ENCODE assay signal across 28 cellular contexts in the genomic region with DNA sequence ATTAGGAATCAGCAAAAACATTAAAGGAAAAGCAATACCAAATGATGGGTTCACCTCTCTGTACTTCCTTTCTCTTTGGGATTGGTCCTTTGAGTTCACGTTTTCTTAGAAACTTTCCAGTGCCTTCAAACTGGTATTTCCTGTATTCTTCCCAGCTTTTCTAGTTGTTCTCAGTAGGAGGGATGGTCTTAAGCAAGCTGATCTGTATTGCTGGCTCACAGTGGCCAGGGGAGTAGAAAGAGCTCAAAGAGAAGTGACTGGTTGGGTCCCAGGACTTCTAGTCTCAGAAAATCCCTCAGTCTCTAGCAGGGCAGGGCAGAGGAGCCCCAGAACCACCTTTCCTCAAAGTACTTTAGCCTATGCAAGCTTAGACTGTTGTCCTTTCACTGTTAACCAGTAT.
"Had no signal": no experiment of that assay in that cellular context is flagged by ENCODE, and none has a peak within 500 bp of the region (broad histone marks: within the 10 kb centered on the region; RNA-seq: fewer than 3 reads in every experiment).

No MANE protein-coding gene starts in this region.

- H2AFZ ChIP-seq: hepatocyte had no signal

- H3K4me1 ChIP-seq: suprapubic skin, tibial artery had no signal

- DNase-seq: activated B cell treated with CpG ODN at 0.5 μM for 24 hours; activated CD4-positive, alpha-beta T cell treated with anti-CD3 and anti-CD28 coated beads, Interleukin-2, amount 50 U/mL, for 4 hours; activated effector memory CD4-positive, alpha-beta T cell treated with anti-CD3 and anti-CD28 coated beads, Interleukin-2, amount 50 U/mL, for 16 hours; activated naive CD4-positive, alpha-beta T cell treated with anti-CD3 and anti-CD28 coated beads, Interleukin-2, amount 10 ng/mL, durations not matched to agents 7 days and 5 days; activated naive CD8-positive, alpha-beta T cell treated with anti-CD3 and anti-CD28 coated beads, Interleukin-2, amount 10 ng/mL, durations not matched to agents 7 days and 5 days; activated T-cell treated with anti-CD3 and anti-CD28 coated beads for 4 hours; brain microvascular endothelial cell; effector memory CD8-positive, alpha-beta T cell; erythroblast; gastrocnemius medialis; glutamatergic neuron; immature natural killer cell; kidney; left colon; mammary epithelial cell; naive B cell; nucleus accumbens; stimulated activated CD4-positive, alpha-beta T cell treated with anti-CD3 and anti-CD28 coated beads, Interleukin-15, amount 100 ng/mL, for 24 hours; stimulated activated CD4-positive, alpha-beta T cell treated with anti-CD3 and anti-CD28 coated beads, Interleukin-2, amount 100 ng/mL, for 24 hours; stimulated activated naive CD4-positive, alpha-beta T cell; T-helper 2 cell; tibial artery had no signal

- H3K4me3 Mint-ChIP-seq: activated B cell treated with CpG ODN at 0.5 μM for 24 hours; activated naive CD4-positive, alpha-beta T cell treated with anti-CD3 and anti-CD28 coated beads, Interleukin-2, amount 10 ng/mL, durations not matched to agents 7 days and 5 days; activated naive CD8-positive, alpha-beta T cell treated with anti-CD3 and anti-CD28 coated beads, Interleukin-2, amount 10 ng/mL, durations not matched to agents 7 days and 5 days; activated T-helper 1 cell treated with anti-CD3 and anti-CD28 coated beads, Interleukin-12 subunit alpha, Interleukin-12 subunit beta, Interleukin-2, Interleukin-4 antibody, amounts not matched to agents 30 ng/mL and 10 ng/mL and 1 ng/mL, durations not matched to agents 14 hours and 24 hours and 36 hours; effector memory CD8-positive, alpha-beta T cell; immature natural killer cell; mesothelial cell of epicardium; naive B cell had no signal

- H3K27me3 Mint-ChIP-seq: activated B cell treated with CpG ODN at 0.5 μM for 24 hours; activated naive CD8-positive, alpha-beta T cell treated with anti-CD3 and anti-CD28 coated beads, Interleukin-2, amount 10 ng/mL, durations not matched to agents 7 days and 5 days; naive B cell had no signal

- H3K79me2 ChIP-seq: hepatocyte had no signal

- H3K36me3 Mint-ChIP-seq: mesothelial cell of epicardium, naive B cell had no signal

- H3K4me2 ChIP-seq: hepatocyte had no signal

- H3K4me1 Mint-ChIP-seq: activated B cell treated with CpG ODN at 0.5 μM for 24 hours; activated naive CD4-positive, alpha-beta T cell treated with anti-CD3 and anti-CD28 coated beads, Interleukin-2, amount 10 ng/mL, durations not matched to agents 7 days and 5 days; activated naive CD8-positive, alpha-beta T cell treated with anti-CD3 and anti-CD28 coated beads, Interleukin-2, amount 10 ng/mL, durations not matched to agents 7 days and 5 days; immature natural killer cell had no signal

- H3K27me3 ChIP-seq: brain microvascular endothelial cell, gastrocnemius medialis, hepatocyte, right atrium auricular region, suprapubic skin, tibial artery had no signal

- H3K27ac ChIP-seq: brain microvascular endothelial cell, coronary artery, gastrocnemius medialis, hepatocyte, right atrium auricular region, suprapubic skin, tibial artery had no signal

- ATAC-seq: effector memory CD8-positive, alpha-beta T cell; gastrocnemius medialis; left colon had no signal

- H3K36me3 ChIP-seq: brain microvascular endothelial cell, gastrocnemius medialis, right atrium auricular region, suprapubic skin, tibial artery had no signal

- H3K27ac Mint-ChIP-seq: activated B cell treated with CpG ODN at 0.5 μM for 24 hours; activated naive CD4-positive, alpha-beta T cell treated with anti-CD3 and anti-CD28 coated beads, Interleukin-2, amount 10 ng/mL, durations not matched to agents 7 days and 5 days; activated naive CD8-positive, alpha-beta T cell treated with anti-CD3 and anti-CD28 coated beads, Interleukin-2, amount 10 ng/mL, durations not matched to agents 7 days and 5 days; activated T-helper 1 cell treated with anti-CD3 and anti-CD28 coated beads, Interleukin-12 subunit alpha, Interleukin-12 subunit beta, Interleukin-2, Interleukin-4 antibody, amounts not matched to agents 30 ng/mL and 10 ng/mL and 1 ng/mL, durations not matched to agents 14 hours and 24 hours and 36 hours; immature natural killer cell; mesothelial cell of epicardium had no signal

- H3K4me3 ChIP-seq: coronary artery, gastrocnemius medialis, hepatocyte, right atrium auricular region, suprapubic skin, tibial artery had no signal

- H3K9me3 ChIP-seq: gastrocnemius medialis, suprapubic skin had no signal
